ENCODE assay signal across 8 cellular contexts in the genomic region with DNA sequence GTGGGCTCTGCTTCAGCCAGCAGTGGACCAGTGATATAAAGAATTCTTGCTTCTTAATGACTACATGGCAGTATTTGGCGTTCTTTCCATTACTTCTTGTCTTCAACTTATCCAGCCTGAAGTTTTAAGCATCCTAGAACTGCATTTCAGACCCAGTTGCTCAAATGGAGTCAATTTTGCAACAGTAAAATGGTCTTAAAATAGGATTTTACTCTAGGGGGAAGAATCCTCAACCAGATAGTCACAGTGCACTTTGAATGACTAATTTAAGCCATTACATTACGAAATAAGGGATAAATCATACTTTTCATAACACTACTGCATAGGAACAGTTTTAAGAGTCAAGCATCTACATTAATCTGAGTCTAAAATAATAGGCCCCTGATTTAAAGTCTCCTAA. TPM values are rescaled to one million over a fixed set of nuclear protein-coding genes. Genes with fewer than 3 reads are reported as not detected.
DNase-seq lines count a peak whose midpoint lies in the region; ATAC-seq, FAIRE-seq and TF ChIP-seq lines count a peak whose summit lies in the region.

No MANE protein-coding gene starts in this region.

- ATAC-seq in HG03175 (IDR thresholded peaks at IDR 0.05; ENCODE audit: unreplicated experiment) (no peak), HG03442 (IDR thresholded peaks at IDR 0.05; ENCODE audit: unreplicated experiment) (no peak)

- peak overlapping the region; percentile 94; the same call in 1 of the 2 replicates for H2AFZ ChIP-seq in OCI-LY7 (ENCODE audit: low read length)
- H2AFZ ChIP-seq in H1 (ENCODE audit: low read length): no peak overlapping the region

- no peak for TF ChIP-seq RAD21 in H1 (IDR thresholded peaks at IDR 0.05 in 1 of 2, conservative IDR thresholded peaks at IDR 0.05 in 1 of 2; ENCODE audit: low read depth in 2 of 2, low read length in 2 of 2)

- no peaks in the 10 kb centered on the region for H3K79me1 ChIP-seq in H1 (ENCODE audit: low read depth, low read length)

- 81% methylated on average over 2 of the region's 2 CpGs; no CpG with 5 or more reads in 1 of the 2 experiments for WGBS in H1 (ENCODE audit: extremely low coverage in 1 of 2, insufficient coverage in 1 of 2, insufficient read length in 1 of 2, insufficient replicate concordance in 2 of 2, low coverage in 1 of 2, low lambda C conversion rate in 2 of 2, missing lambda C conversion rate in 1 of 2), 2 experiments
- WGBS in ovary, 3 donors: 35 to 50% (median 42%) methylated on average over 2 of the region's 2 CpGs

- H4K8ac ChIP-seq in H1 (ENCODE audit: extremely low read depth, insufficient read depth, low read length): no peak overlapping the region

- H3K36me3 ChIP-seq in DOHH2 (ENCODE audit: control insufficient read depth, low read length) (peaks cover 6% of the 10 kb centered on the region; the same call in 1 of the 2 replicates), OCI-LY7 (ENCODE audit: insufficient read depth, low read length) (no peaks in the 10 kb centered on the region), H1 (ENCODE audit: control insufficient read depth in 2 of 4, insufficient read depth in 4 of 4, low read length in 3 of 4) (no peaks in the 10 kb centered on the region), ovary (no peaks in the 10 kb centered on the region)

- H3K79me2 ChIP-seq in DOHH2 (ENCODE audit: control insufficient read depth, low read length): peaks cover 31% of the 10 kb centered on the region
- H3K79me2 ChIP-seq in OCI-LY7 (ENCODE audit: insufficient read depth, low read depth, low read length): peaks cover 11% of the 10 kb centered on the region; the same call in 1 of the 2 replicates
- no peaks in the 10 kb centered on the region for H3K79me2 ChIP-seq in H1 (ENCODE audit: control insufficient read depth in 1 of 2, insufficient read depth in 2 of 2, low read length in 2 of 2)

- H2AK5ac ChIP-seq in H1 (ENCODE audit: low read depth, low read length): no peak overlapping the region

- no peak overlapping the region for H3K9ac ChIP-seq in H1 (replicated peaks in 1 of 4; ENCODE audit: extremely low read depth in 1 of 4, low read depth in 3 of 4, low read length in 3 of 4)

- CTCF ChIA-PET in OCI-LY7 (lab: Charles Lee; ENCODE audit: unreplicated experiment) (no interaction called here), H1 (lab: Charles Lee; ENCODE audit: partially characterized antibody) (interaction anchor here (0.7 to 0.9 kb wide), 2 partner anchors 65 to 72 kb away, joined by 3 read pairs; no protein-coding TSS in a partner anchor)

- H3K18ac ChIP-seq in H1 (ENCODE audit: extremely low read depth, low read length): no peak overlapping the region

- no peak overlapping the region for H2BK20ac ChIP-seq in H1 (ENCODE audit: low read length)

- TF ChIP-seq CTCF in DOHH2 (IDR thresholded peaks at IDR 0.05; ENCODE audit: low read depth, low read length, poor library complexity, severe bottlenecking) (no peak), OCI-LY7 (conservative IDR thresholded peaks at IDR 0.05; ENCODE audit: low read length) (no peak), H1 (IDR thresholded peaks at IDR 0.05; ENCODE audit: control extremely low read depth in 1 of 3, insufficient read depth in 1 of 3, low read depth in 1 of 3, low read length in 3 of 3) (no peak), ovary (IDR thresholded peaks at IDR 0.05) (no peak)

- no peak overlapping the region for H2BK120ac ChIP-seq in H1 (replicated peaks; ENCODE audit: low read depth, low read length)

- no peak overlapping the region for H2BK5ac ChIP-seq in H1 (ENCODE audit: low read depth, low read length)

- H2BK12ac ChIP-seq in H1 (ENCODE audit: low read depth, low read length): no peak overlapping the region

- peak overlapping the region; percentile 69 for H3K4me2 ChIP-seq in DOHH2 (ENCODE audit: low read length)
- H3K4me2 ChIP-seq in OCI-LY7 (ENCODE audit: low read length): peak overlapping the region; percentile 89
- H3K4me2 ChIP-seq in H1 (ENCODE audit: insufficient read depth in 1 of 2, low read depth in 2 of 2, low read length in 2 of 2): peak overlapping the region in 1 of 2 experiments; percentile 98; a peak in 1 of 4 replicates

- no peak overlapping the region for H3K56ac ChIP-seq in H1 (replicated peaks; ENCODE audit: insufficient read length, low read depth, low read length)

- H3F3A ChIP-seq in DOHH2 (ENCODE audit: control insufficient read depth, insufficient read depth): peaks cover 4% of the 10 kb centered on the region

- no peak overlapping the region for H3K4ac ChIP-seq in H1 (replicated peaks; ENCODE audit: insufficient read length, low read depth, low read length)

- H3K4me1 ChIP-seq in DOHH2 (ENCODE audit: control insufficient read depth, low read length) (peaks cover 17% of the 10 kb centered on the region), OCI-LY7 (ENCODE audit: insufficient read depth, low read length, poor library complexity, severe bottlenecking) (peaks cover 13% of the 10 kb centered on the region), H1 (replicated peaks in 1 of 4; ENCODE audit: control insufficient read depth in 3 of 4, insufficient read depth in 4 of 4, low read length in 3 of 4) (peaks cover 4 to 10% (median 6%) of the 10 kb centered on the region in 4 experiments; a peak in 6 of 7 replicates), ovary (ENCODE audit: insufficient read depth) (peaks cover under 1% of the 10 kb centered on the region)

- H3K9me3 ChIP-seq in DOHH2 (ENCODE audit: control insufficient read depth, insufficient read depth, low read length) (no peaks in the 10 kb centered on the region), OCI-LY7 (ENCODE audit: low read length) (no peaks in the 10 kb centered on the region), H1 (ENCODE audit: insufficient read depth in 2 of 2, low read depth in 1 of 2, low read length in 1 of 2) (no peaks in the 10 kb centered on the region), ovary (no peaks in the 10 kb centered on the region)

- no peak overlapping the region for H4K91ac ChIP-seq in H1 (replicated peaks; ENCODE audit: insufficient read length, low read length)

- no TSS peak for BruUV-seq in OCI-LY7 (replicated peaks; lab: Mats Ljungman, UMichigan)

- peaks cover 35% of the 10 kb centered on the region; the same call in 1 of the 2 replicates for H3K23me2 ChIP-seq in H1 (ENCODE audit: low read depth, low read length)

- H4K20me1 ChIP-seq in DOHH2 (ENCODE audit: control insufficient read depth, insufficient read depth, low read depth, low read length) (peaks cover 6% of the 10 kb centered on the region; the same call in 1 of the 2 replicates), OCI-LY7 (ENCODE audit: insufficient read depth, low read length) (peaks cover 8% of the 10 kb centered on the region), H1 (replicated peaks in 1 of 2; ENCODE audit: control insufficient read depth in 1 of 2, insufficient read depth in 2 of 2, low read length in 2 of 2) (peaks cover 0 to 3% of the 10 kb centered on the region in 2 experiments)

- no peak overlapping the region for H3K27ac ChIP-seq in DOHH2 (ENCODE audit: low read depth, low read length)
- no peak overlapping the region for H3K27ac ChIP-seq in OCI-LY7 (ENCODE audit: low read depth, low read length, poor library complexity, severe bottlenecking)
- H3K27ac ChIP-seq in H1 (ENCODE audit: low read depth, low read length): no peak overlapping the region
- peak overlapping the region; percentile 70 to 98 for H3K27ac ChIP-seq in ovary

- H3K4me3 ChIP-seq in DOHH2 (ENCODE audit: low read length) (peak overlapping the region; percentile 85), OCI-LY7 (ENCODE audit: low read depth, low read length, poor library complexity, severe bottlenecking) (peak overlapping the region; percentile 91), H1 (ENCODE audit: extremely low read depth in 1 of 4, insufficient read depth in 2 of 4, low read depth in 3 of 4, low read length in 4 of 4) (peak overlapping the region in 3 of 4 experiments; percentile 69 to 84 (median 74); a peak in 3 of 8 replicates), ovary (no peak overlapping the region)

- H3K9me2 ChIP-seq in DOHH2 (replicated peaks; ENCODE audit: control insufficient read depth, low read length): no peaks in the 10 kb centered on the region
- no peaks in the 10 kb centered on the region for H3K9me2 ChIP-seq in OCI-LY7 (ENCODE audit: insufficient read depth, low read length)

- DNase-seq in OCI-LY7 (ENCODE audit: low spot score) (no peak), H1 (ENCODE audit: low read depth in 1 of 2, low spot score in 2 of 2) (no peak), ovary (no peak)
- no peak for DNase-seq in effector CD4-positive, alpha-beta T cell
- DNase-seq in effector CD8-positive, alpha-beta T cell (lab: John Stamatoyannopoulos, UW): no peak

- H2BK15ac ChIP-seq in H1 (ENCODE audit: low read length): no peak overlapping the region

- FAIRE-seq in H1 (lab: Jason Lieb, UNC): no peak

- H3K27me3 ChIP-seq in DOHH2 (ENCODE audit: control insufficient read depth, low read length) (no peaks in the 10 kb centered on the region), H1 (replicated peaks in 1 of 4; ENCODE audit: control insufficient read depth in 3 of 4, extremely low read depth in 1 of 4, insufficient read depth in 3 of 4, low read length in 3 of 4) (peaks cover 5 to 47% (median 37%) of the 10 kb centered on the region in 4 experiments), ovary (no peaks in the 10 kb centered on the region)

- H4K5ac ChIP-seq in H1 (ENCODE audit: insufficient read length, low read depth, low read length): no peak overlapping the region

- H3K23ac ChIP-seq in H1 (ENCODE audit: insufficient read length): no peak overlapping the region

- TF ChIP-seq POLR2A in H1 (IDR thresholded peaks at IDR 0.05; ENCODE audit: control extremely low read depth in 1 of 2, low read depth in 2 of 2, low read length in 2 of 2) (no peak), ovary (IDR thresholded peaks at IDR 0.05) (no peak)

- no peak overlapping the region for H3K14ac ChIP-seq in H1 (ENCODE audit: insufficient read length)

- POLR2A ChIA-PET in OCI-LY7 (lab: Charles Lee): interaction anchor here (1.0 kb wide), 1 partner anchor 35 kb away, joined by 3 read pairs; no protein-coding TSS in a partner anchor
- POLR2A ChIA-PET in H1 (lab: Charles Lee; ENCODE audit: partially characterized antibody): interaction anchor here (0.9 kb wide), 1 partner anchor 61 kb away, joined by 3 read pairs; no protein-coding TSS in a partner anchor

- intact Hi-C loops in OCI-LY7 (cut with micrococcal nuclease; ENCODE audit: unreplicated experiment): loop anchor here (2.0 kb wide), 1 partner anchor 965 kb away; no protein-coding TSS in a partner anchor
- intact Hi-C loops in ovary (cut with DNase I): loop anchor here in 2 of 4 donors (10.0 kb wide), 2 partner anchors 111 to 411 kb away; no protein-coding TSS in a partner anchor

- no peak for TF ChIP-seq EP300 in H1 (IDR thresholded peaks at IDR 0.05; ENCODE audit: borderline replicate concordance in 1 of 2, low read depth in 2 of 2, low read length in 2 of 2)
- no peak for TF ChIP-seq EP300 in ovary (IDR thresholded peaks at IDR 0.05)

RNA-seq across cellular contexts. Expression of a gene that starts 1.5 kb away (rescaled TPM):
- 54.8 and 66.6 TPM in 2 replicates for total RNA-seq in OCI-LY7 (2014; rRNA removed; shearing (Covaris generic))
- total RNA-seq in OCI-LY7 (2022) (80.6 and 92.0 TPM in 2 replicates), ovary (100 to 1,000 TPM; 153 to 404 (median 199) TPM)
- 21.7 and 22.3 TPM in 2 replicates for total RNA-seq in H1 (2021; fragmentation: NEBNext Ultra II Directional; extraction: Animal tissue kit (Norgen Biotek cat#: 25700))
- polyA plus RNA-seq in H1 (2011; rRNA removed) (6.3 and 12.5 TPM in 2 replicates), ovary (100 to 1,000 TPM; 108 to 270 TPM)
- 11.2 TPM for polyA plus RNA-seq in H1 (2011; cell fraction: cytosol; rRNA removed)
- polyA plus RNA-seq in H1 (2011; cell fraction: nucleus; rRNA removed): 19.0 TPM
- polyA plus RNA-seq in H1 (2012, experiment 1 of 2): 6.6 to 11.1 TPM (median 7.8 TPM) in 4 replicates
- polyA plus RNA-seq in H1 (2012, experiment 2 of 2): 0.94 TPM
- polyA plus RNA-seq in H1 (2013, experiment 1 of 2): 6.7 TPM
- 6.6 TPM for polyA plus RNA-seq in H1 (2013, experiment 2 of 2)
- 18.7 and 32.7 TPM in 2 replicates for polyA minus RNA-seq in H1 (2011; rRNA and poly(A)+ RNA removed)
- 20.0 TPM for polyA minus RNA-seq in H1 (2011; cell fraction: cytosol; rRNA and poly(A)+ RNA removed)
- polyA minus RNA-seq in H1 (2011; cell fraction: nucleus; rRNA and poly(A)+ RNA removed): 37.5 TPM

Comparison
In these comparisons a context has a peak if more than half of its experiments do, and no peak if none do; other contexts are left out.
1. H3K27ac ChIP-seq: peak in ovary (2 of 2); none in DOHH2 (single experiment), OCI-LY7 (single experiment) and H1 (single experiment).